Comparison of ENCODE assay signal across 23 cellular contexts in the genomic region with DNA sequence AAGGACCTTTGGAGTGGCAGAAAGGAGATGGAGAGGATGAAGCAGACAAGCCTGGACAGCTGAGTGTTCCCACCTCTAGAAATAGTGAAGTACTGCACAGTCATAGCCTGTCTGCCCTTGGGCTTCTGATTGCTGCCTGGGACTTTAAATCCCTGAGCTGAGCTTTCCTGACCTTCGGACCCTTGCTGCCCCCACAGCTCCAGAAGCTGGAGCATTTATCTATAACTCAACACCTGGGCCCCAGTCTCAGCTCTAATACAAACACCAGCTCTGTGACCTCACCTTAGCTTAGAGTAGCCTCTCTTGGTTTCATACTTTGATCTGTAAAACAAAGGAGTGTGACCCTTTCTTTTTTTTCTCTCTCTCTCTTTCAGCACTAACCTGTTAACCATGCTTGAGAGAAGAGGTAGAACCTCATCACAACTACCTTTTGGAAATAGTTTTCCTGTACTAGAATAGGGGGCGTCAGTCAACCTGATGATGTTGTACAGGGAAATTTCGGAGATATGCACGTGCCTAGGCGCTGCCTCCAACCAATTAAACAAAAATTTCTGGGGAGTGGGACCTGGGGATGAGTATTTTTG. TPM values are rescaled to one million over a fixed set of nuclear protein-coding genes. Genes with fewer than 3 reads are reported as not detected.
A peak's percentile ranks its signal among the peaks of the same experiment; 100 is the strongest.
DNase-seq lines count a peak whose midpoint lies in the region; ATAC-seq, FAIRE-seq and TF ChIP-seq lines count a peak whose summit lies in the region.
"Had no signal": no experiment of that assay in that cellular context is flagged by ENCODE, and none has a peak within 500 bp of the region (broad histone marks: within the 10 kb centered on the region; RNA-seq: fewer than 3 reads in every experiment).

No MANE protein-coding gene starts in this region.

- H2AFZ ChIP-seq in astrocyte (ENCODE audit: low read depth, low read length), result no peak overlapping the region

- H3K4me3 Mint-ChIP-seq in astrocyte (ENCODE audit: unreplicated experiment), result no peak overlapping the region
- H3K4me3 Mint-ChIP-seq: activated CD4-positive, alpha-beta T cell treated with anti-CD3 and anti-CD28 coated beads, Interleukin-2, amount 10 ng/mL, durations not matched to agents 7 days and 5 days; activated naive CD8-positive, alpha-beta T cell treated with anti-CD3 and anti-CD28 coated beads, Interleukin-2, amount 50 U/mL, for 24 hours; H9; nephron; T-cell had no signal

- no peak overlapping the region for H3K9ac ChIP-seq in astrocyte (ENCODE audit: low read length)

- H4K20me1 ChIP-seq in astrocyte (ENCODE audit: insufficient read depth, low read length), result no peaks in the 10 kb centered on the region

- H3K9me3 Mint-ChIP-seq in astrocyte (ENCODE audit: unreplicated experiment), result no peaks in the 10 kb centered on the region
- H3K9me3 Mint-ChIP-seq: activated CD4-positive, alpha-beta T cell treated with anti-CD3 and anti-CD28 coated beads, Interleukin-2, amount 10 ng/mL, durations not matched to agents 7 days and 5 days; activated naive CD8-positive, alpha-beta T cell treated with anti-CD3 and anti-CD28 coated beads, Interleukin-2, amount 50 U/mL, for 24 hours; H9; nephron; T-cell had no signal

- 39 to 50% methylated on average over 5 of the region's 5 CpGs for WGBS in pancreas, 2 donors
- 91 to 98% (median 92%) methylated on average over 5 of the region's 5 CpGs for WGBS in spleen, 5 donors

- no peaks in the 10 kb centered on the region for H3K27me3 ChIP-seq in astrocyte (ENCODE audit: insufficient read depth, low read length)
- H3K27me3 ChIP-seq in pancreas, result no peaks in the 10 kb centered on the region
- no peaks in the 10 kb centered on the region for H3K27me3 ChIP-seq in spleen (replicated peaks in 1 of 7)
- H3K27me3 ChIP-seq: foreskin keratinocyte, upper lobe of left lung had no signal

- TF ChIP-seq POLR2A in spleen (IDR thresholded peaks at IDR 0.05), result no peak

- peaks cover 30% of the 10 kb centered on the region for H3K4me1 Mint-ChIP-seq in astrocyte (ENCODE audit: low read depth, unreplicated experiment)
- H3K4me1 Mint-ChIP-seq: activated CD4-positive, alpha-beta T cell treated with anti-CD3 and anti-CD28 coated beads, Interleukin-2, amount 10 ng/mL, durations not matched to agents 7 days and 5 days; activated naive CD8-positive, alpha-beta T cell treated with anti-CD3 and anti-CD28 coated beads, Interleukin-2, amount 50 U/mL, for 24 hours; T-cell had no signal

- H3K4me1 ChIP-seq in astrocyte (ENCODE audit: insufficient read depth, low read length), result peaks cover 2% of the 10 kb centered on the region
- H3K4me1 ChIP-seq in pancreas, result peaks cover 25 to 46% (median 42%) of the 10 kb centered on the region in 3 donors
- H3K4me1 ChIP-seq in spleen, result no peaks in the 10 kb centered on the region

- TF ChIP-seq CTCF in astrocyte (IDR thresholded peaks at IDR 0.05; ENCODE audit: insufficient read depth, low read depth, low read length) (no peak), pancreas (IDR thresholded peaks at IDR 0.05) (no peak), spleen (IDR thresholded peaks at IDR 0.05 in 8 of 11, conservative IDR thresholded peaks at IDR 0.05 in 3 of 11) (no peak)

- H3K27ac ChIP-seq in astrocyte (ENCODE audit: low read depth, low read length) (no peak overlapping the region), pancreas (peak overlapping the region; percentile 17 to 70 (median 56)), spleen (no peak overlapping the region)
- H3K27ac ChIP-seq: foreskin keratinocyte, upper lobe of left lung had no signal

- H3K27me3 Mint-ChIP-seq in astrocyte (ENCODE audit: low read depth, unreplicated experiment), result no peaks in the 10 kb centered on the region
- H3K27me3 Mint-ChIP-seq: activated CD4-positive, alpha-beta T cell treated with anti-CD3 and anti-CD28 coated beads, Interleukin-2, amount 10 ng/mL, durations not matched to agents 7 days and 5 days; T-cell had no signal

- ATAC-seq in left ventricle myocardium superior (peak; percentile 62), pancreas (peak; percentile 85 to 93 (median 86)), GM21723 (IDR thresholded peaks at IDR 0.05; ENCODE audit: unreplicated experiment) (no peak), GM19467 (IDR thresholded peaks at IDR 0.05; ENCODE audit: unreplicated experiment) (no peak)
- ATAC-seq: activated naive CD8-positive, alpha-beta T cell treated with anti-CD3 and anti-CD28 coated beads, Interleukin-2, amount 50 U/mL, for 24 hours; foreskin keratinocyte; T-cell had no signal

- H3K79me2 ChIP-seq in astrocyte (ENCODE audit: insufficient read depth, low read length), result no peaks in the 10 kb centered on the region

- DNase-seq in HuH-7 (ENCODE audit: low spot score) (peak; percentile 46), astrocyte (ENCODE audit: low read depth) (no peak), left ventricle myocardium superior (no peak), pancreas (peak in 5 of 6 donors; percentile 31 to 81 (median 49)), spleen (no peak)
- DNase-seq in activated CD8-positive, alpha-beta memory T cell treated with anti-CD3 and anti-CD28 coated beads, Interleukin-2, amount 50 U/mL, for 4 hours, result no peak
- DNase-seq: activated CD4-positive, alpha-beta T cell treated with anti-CD3 and anti-CD28 coated beads, Interleukin-2, amount 10 ng/mL, durations not matched to agents 7 days and 5 days; activated effector memory CD4-positive, alpha-beta T cell treated with Interleukin-2 at 50 U/mL for 16 hours; activated naive CD8-positive, alpha-beta T cell treated with anti-CD3 and anti-CD28 coated beads, Interleukin-2, amount 50 U/mL, for 24 hours; foreskin keratinocyte; H9; Kasumi-1; kidney glomerular epithelial cell; midbrain; NCI-H1105; posterior cingulate gyrus; stimulated activated CD4-positive, alpha-beta T cell treated with anti-CD3 and anti-CD28 coated beads, Interleukin-2, amount 100 ng/mL, for 24 hours; stimulated activated naive CD4-positive, alpha-beta T cell treated with Interleukin-2 at 50 U/mL for 16 hours; T-cell; upper lobe of left lung had no signal

- no peaks in the 10 kb centered on the region for H3K36me3 ChIP-seq in astrocyte (ENCODE audit: insufficient read depth, low read length)
- H3K36me3 ChIP-seq in pancreas, result no peaks in the 10 kb centered on the region
- no peaks in the 10 kb centered on the region for H3K36me3 ChIP-seq in spleen
- H3K36me3 ChIP-seq: upper lobe of left lung had no signal

- H3K4me3 ChIP-seq in astrocyte (ENCODE audit: insufficient read depth, low read depth, low read length) (no peak overlapping the region), pancreas (no peak overlapping the region), spleen (no peak overlapping the region)
- H3K4me3 ChIP-seq: upper lobe of left lung had no signal

- H3K9me3 ChIP-seq in astrocyte (ENCODE audit: insufficient read depth, low read depth, low read length) (no peaks in the 10 kb centered on the region), pancreas (no peaks in the 10 kb centered on the region), spleen (no peaks in the 10 kb centered on the region)
- H3K9me3 ChIP-seq: upper lobe of left lung had no signal

- FAIRE-seq in astrocyte (lab: Jason Lieb, UNC) (no peak), pancreas (lab: Jason Lieb, UNC) (no peak)

- H3K4me2 ChIP-seq in astrocyte (ENCODE audit: low read length), result no peak overlapping the region

- intact Hi-C loops in left ventricle myocardium superior (cut with micrococcal nuclease) (no loop called here), pancreas (cut with DNase I) (no loop called here), spleen (cut with DNase I; ENCODE audit: low total_unique reads) (no loop called here)

- H3K27ac Mint-ChIP-seq in astrocyte (ENCODE audit: unreplicated experiment), result peak overlapping the region; percentile 47
- H3K27ac Mint-ChIP-seq: activated CD4-positive, alpha-beta T cell treated with anti-CD3 and anti-CD28 coated beads, Interleukin-2, amount 10 ng/mL, durations not matched to agents 7 days and 5 days; activated naive CD8-positive, alpha-beta T cell treated with anti-CD3 and anti-CD28 coated beads, Interleukin-2, amount 50 U/mL, for 24 hours; H9; T-cell had no signal

- H3K36me3 Mint-ChIP-seq in astrocyte (ENCODE audit: low read depth, unreplicated experiment), result no peaks in the 10 kb centered on the region
- H3K36me3 Mint-ChIP-seq: T-cell had no signal

RNA-seq across cellular contexts. Expression of a gene that starts 25.4 kb away (rescaled TPM):
- total RNA-seq in astrocyte (107 and 118 TPM in 2 replicates), left ventricle myocardium superior (23.4 TPM), pancreas (10 to 100 TPM; 72.7 to 92.8 (median 82.4) TPM), spleen (100 to 1,000 TPM in 2 of 7 donors, 10 to 100 TPM in 5; 42.3 to 109 (median 83.0) TPM)
- polyA plus RNA-seq in pancreas (10 to 100 TPM; 21.0 to 30.8 TPM), spleen (10 to 100 TPM in 1 of 3 donors, 1 to 10 TPM in 2; 4.3 to 11.1 (median 7.0) TPM)

Comparison
In these comparisons a context has a peak if more than half of its experiments do, and no peak if none do; other contexts are left out.
1. DNase-seq: peak in HuH-7 (single experiment) and pancreas (5 of 6); none in astrocyte (single experiment), left ventricle myocardium superior (single experiment), activated CD8-positive, alpha-beta memory T cell treated with anti-CD3 and anti-CD28 coated beads, Interleukin-2, amount 50 U/mL, for 4 hours (single experiment) and spleen (single experiment).
2. H3K27ac ChIP-seq: peak in pancreas (4 of 4); none in astrocyte (single experiment) and spleen (0 of 8).
3. ATAC-seq: peak in left ventricle myocardium superior (single experiment) and pancreas (4 of 4); none in GM21723 (single experiment) and GM19467 (single experiment).